ENCODE assay signal across 9 cellular contexts in genomic region chr6:45713981-45714685, GRCh38.
DNase-seq lines count a peak whose midpoint lies in the region; ATAC-seq, FAIRE-seq and TF ChIP-seq lines count a peak whose summit lies in the region.
"Had no signal": no experiment of that assay in that cellular context is flagged by ENCODE, and none has a peak within 500 bp of the region (broad histone marks: within the 10 kb centered on the region; RNA-seq: fewer than 3 reads in every experiment).

No MANE protein-coding gene starts in this region.

- no peaks in the 10 kb centered on the region for H3K79me2 ChIP-seq in hepatocyte

- no peak for ATAC-seq in A549
- no peak for ATAC-seq in CD4-positive, alpha-beta T cell (ENCODE audit: poor library complexity)
- no peak for ATAC-seq in left lobe of liver

- in situ Hi-C loops in ACHN (cut with HindIII; ENCODE audit: low pct_ligation_motif_present, low pct_unique_long_range_greater_than_20kb, low sequenced_read_pairs): no loop called here

- H3K4me3 Mint-ChIP-seq in CD4-positive, alpha-beta T cell: peak overlapping the region; percentile 48

- CTCF ChIA-PET in A549 (lab: Yijun Ruan, JAX): interaction anchor here (0.7 to 2.8 kb wide), 47 partner anchors 10 to 1238 kb away, joined by 3 to 28 read pairs (median 4); partner anchors contain the start of gene SUPT3H
- CTCF ChIA-PET in CD4-positive, alpha-beta T cell (lab: Charles Lee): interaction anchor here (0.6 to 5.7 kb wide), 37 partner anchors 8 to 1239 kb away, joined by 3 to 81 read pairs (median 4); partner anchors contain the start of gene SUPT3H

- DNase-seq in A549 (ENCODE audit: low read depth in 1 of 2, low spot score in 1 of 2): no peak
- no peak for DNase-seq in CD4-positive, alpha-beta T cell
- peak; percentile 57 to 72 for DNase-seq in activated CD4-positive, alpha-beta T cell treated with anti-CD3 and anti-CD28 coated beads, Interleukin-2, amount 50 U/mL, for 48 hours
- DNase-seq in hepatocyte (ENCODE audit: low spot score): no peak
- DNase-seq in left lobe of liver (ENCODE audit: low spot score): no peak
- no peak for DNase-seq in ACHN
- DNase-seq in NCI-H446 treated with DMSO at 0.1 percent for 48 hours (lab: John Stamatoyannopoulos, UW): no peak
- no peak for DNase-seq in tibial nerve (ENCODE audit: low spot score in 2 of 2)

- peaks cover 22% of the 10 kb centered on the region for H3K4me1 Mint-ChIP-seq in CD4-positive, alpha-beta T cell (ENCODE audit: low read depth)

- H3K9me2 ChIP-seq in hepatocyte (replicated peaks; ENCODE audit: insufficient read depth): no peaks in the 10 kb centered on the region

- peak overlapping the region; percentile 33 to 75; a peak in 5 of 6 replicates for H3K27ac ChIP-seq in A549
- H3K27ac ChIP-seq in CD4-positive, alpha-beta T cell (ENCODE audit: low read depth, low read length): no peak overlapping the region
- H3K27ac ChIP-seq in hepatocyte: no peak overlapping the region
- peak overlapping the region in 2 of 4 donors; percentile 43 to 46 for H3K27ac ChIP-seq in tibial nerve
- H3K27ac ChIP-seq: gastroesophageal sphincter had no signal

- intact Hi-C loops in CD4-positive, alpha-beta T cell (cut with DNase I, micrococcal nuclease): loop anchor here (1.0 to 10.0 kb wide), 9 partner anchors 292 to 1283 kb away; no protein-coding TSS in a partner anchor

- H3K36me3 Mint-ChIP-seq in CD4-positive, alpha-beta T cell (ENCODE audit: low read depth): no peaks in the 10 kb centered on the region

- H3K27me3 ChIP-seq in CD4-positive, alpha-beta T cell (ENCODE audit: control insufficient read depth, insufficient read depth, low read length): no peaks in the 10 kb centered on the region
- H3K27me3 ChIP-seq in hepatocyte (no peaks in the 10 kb centered on the region), tibial nerve (no peaks in the 10 kb centered on the region)

- TF ChIP-seq EP300 in A549 (IDR thresholded peaks at IDR 0.05) (no peak), tibial nerve (IDR thresholded peaks at IDR 0.05) (no peak)

- no peaks in the 10 kb centered on the region for H3K9me3 Mint-ChIP-seq in CD4-positive, alpha-beta T cell

- WGBS in A549 (ENCODE audit: missing lambda C conversion rate): 75% methylated on average over 11 of the region's 11 CpGs
- 85% methylated on average over 11 of the region's 11 CpGs for WGBS in hepatocyte (ENCODE audit: low lambda C conversion rate, missing lambda C conversion rate)
- 72% methylated on average over 11 of the region's 11 CpGs for WGBS in tibial nerve, 2 donors

- peak overlapping the region; percentile 12 for H3K27ac Mint-ChIP-seq in CD4-positive, alpha-beta T cell

- H3K4me1 ChIP-seq in A549 (peaks cover 20% of the 10 kb centered on the region), hepatocyte (ENCODE audit: insufficient read depth) (peaks cover 6% of the 10 kb centered on the region), tibial nerve (peaks cover 0 to 7% (median 0%) of the 10 kb centered on the region in 4 donors)

- H3K9me3 ChIP-seq in A549: no peaks in the 10 kb centered on the region
- H3K9me3 ChIP-seq in CD4-positive, alpha-beta T cell (ENCODE audit: control insufficient read depth, low read length): no peaks in the 10 kb centered on the region
- H3K9me3 ChIP-seq in hepatocyte (ENCODE audit: low read depth): no peaks in the 10 kb centered on the region
- no peaks in the 10 kb centered on the region for H3K9me3 ChIP-seq in tibial nerve
- H3K9me3 ChIP-seq: gastroesophageal sphincter had no signal

- H3K4me2 ChIP-seq in A549: peak overlapping the region; percentile 49
- H3K4me2 ChIP-seq in hepatocyte: peak overlapping the region; percentile 43

- no peak overlapping the region for H3K4me3 ChIP-seq in A549
- H3K4me3 ChIP-seq in hepatocyte: no peak overlapping the region
- no peak overlapping the region for H3K4me3 ChIP-seq in tibial nerve
- H3K4me3 ChIP-seq: gastroesophageal sphincter had no signal

- no peak for TF ChIP-seq RAD21 in A549 (conservative IDR thresholded peaks at IDR 0.05 in 1 of 2, IDR thresholded peaks at IDR 0.05 in 1 of 2)

- no peak for TF ChIP-seq CTCF in A549 (IDR thresholded peaks at IDR 0.05)
- TF ChIP-seq CTCF in CD4-positive, alpha-beta T cell (IDR thresholded peaks at IDR 0.05): no peak
- no peak for TF ChIP-seq CTCF in hepatocyte (IDR thresholded peaks at IDR 0.05; ENCODE audit: poor library complexity)
- no peak for TF ChIP-seq CTCF in tibial nerve (IDR thresholded peaks at IDR 0.05)

- TF ChIP-seq POLR2A in A549 (IDR thresholded peaks at IDR 0.05; ENCODE audit: low read length) (no peak), tibial nerve (IDR thresholded peaks at IDR 0.05) (no peak)

- H4K20me1 ChIP-seq in hepatocyte (ENCODE audit: insufficient read depth, poor library complexity, severe bottlenecking): no peaks in the 10 kb centered on the region

- FAIRE-seq in A549 (lab: Jason Lieb, UNC): no peak

- peak overlapping the region; percentile 5 for H2AFZ ChIP-seq in hepatocyte

- H3K36me3 ChIP-seq in hepatocyte (replicated peaks; ENCODE audit: insufficient read depth, low read depth): no peaks in the 10 kb centered on the region
- H3K36me3 ChIP-seq in tibial nerve: no peaks in the 10 kb centered on the region
- H3K36me3 ChIP-seq: gastroesophageal sphincter had no signal

- POLR2A ChIA-PET in A549 (lab: Yijun Ruan, JAX): interaction anchor here (0.9 to 1.1 kb wide), 3 partner anchors 292 to 336 kb away, joined by 3 to 5 read pairs (median 4); partner anchors contain the start of gene SUPT3H
- POLR2A ChIA-PET in CD4-positive, alpha-beta T cell (lab: Charles Lee): interaction anchor here (1.0 to 2.2 kb wide), 11 partner anchors 11 to 1238 kb away, joined by 3 to 21 read pairs (median 4); partner anchors contain the start of gene SUPT3H

- H3K27me3 Mint-ChIP-seq in CD4-positive, alpha-beta T cell: peaks cover 5% of the 10 kb centered on the region

TF ChIP-seq in A549, 52 proteins besides CTCF, POLR2A, EP300 and RAD21:
- TF ChIP-seq E2F6 (IDR thresholded peaks at IDR 0.05; ENCODE audit: borderline replicate concordance, low read depth) (no peak), MYC (IDR thresholded peaks at IDR 0.05; ENCODE audit: borderline replicate concordance, low read length) (no peak), PHF8 (IDR thresholded peaks at IDR 0.05; ENCODE audit: borderline replicate concordance, low read depth) (no peak), HMGXB4 (CRISPR knock-in tag; IDR thresholded peaks at IDR 0.05; ENCODE audit: borderline replicate concordance) (no peak), SMC3 (IDR thresholded peaks at IDR 0.05) (no peak)

Comparison
In these comparisons a context has a peak if more than half of its experiments do, and no peak if none do; other contexts are left out.
1. DNase-seq: peak in activated CD4-positive, alpha-beta T cell treated with anti-CD3 and anti-CD28 coated beads, Interleukin-2, amount 50 U/mL, for 48 hours (2 of 2); none in A549 (0 of 2), CD4-positive, alpha-beta T cell (0 of 10), hepatocyte (single experiment), left lobe of liver (single experiment), ACHN (single experiment), NCI-H446 treated with DMSO at 0.1 percent for 48 hours (single experiment) and tibial nerve (0 of 2).
2. H3K27ac ChIP-seq: peak in A549 (2 of 2); none in CD4-positive, alpha-beta T cell (single experiment) and hepatocyte (single experiment).